In genomic region chr11:65496304-65497140, GRCh38 we compare ENCODE assay signal across 2 cellular contexts.
TF ChIP-seq lines count a peak whose summit lies in the region.

No MANE protein-coding gene starts in this region.

TF ChIP-seq in GM12878, 131 proteins besides CTCF, POLR2A, EP300 and RAD21 (continued from another document and continues in another):
- TF ChIP-seq ZNF217 (IDR thresholded peaks at IDR 0.05) (no peak), BHLHE40 (IDR thresholded peaks at IDR 0.05; ENCODE audit: borderline replicate concordance in 1 of 2, low read depth in 2 of 2, low read length in 1 of 2) (no peak), RCOR1 (conservative IDR thresholded peaks at IDR 0.05; ENCODE audit: low read depth, low read length) (no peak), TBL1XR1 (IDR thresholded peaks at IDR 0.05; ENCODE audit: low read depth, low read length) (no peak), JUND (IDR thresholded peaks at IDR 0.05; ENCODE audit: low read depth, low read length) (no peak), RUNX3 (IDR thresholded peaks at IDR 0.05; ENCODE audit: low read length) (no peak), IRF3 (IDR thresholded peaks at IDR 0.05) (no peak), KAT2A (conservative IDR thresholded peaks at IDR 0.05; ENCODE audit: control insufficient read depth, low read depth, low read length) (no peak), RB1 (IDR thresholded peaks at IDR 0.05; ENCODE audit: borderline replicate concordance) (no peak), PAX5 (IDR thresholded peaks at IDR 0.05; ENCODE audit: borderline replicate concordance, low read depth, low read length) (no peak), SMC3 (IDR thresholded peaks at IDR 0.05; ENCODE audit: borderline replicate concordance, low read length) (no peak), YBX1 (IDR thresholded peaks at IDR 0.05) (no peak), MYC (IDR thresholded peaks at IDR 0.05; ENCODE audit: insufficient read depth, insufficient read length, insufficient replicate concordance, low read length, severe bottlenecking) (no peak), ZNF687 (IDR thresholded peaks at IDR 0.05) (no peak; the same call in 1 of the 2 replicates)
- TF ChIP-seq, protein P1, sequence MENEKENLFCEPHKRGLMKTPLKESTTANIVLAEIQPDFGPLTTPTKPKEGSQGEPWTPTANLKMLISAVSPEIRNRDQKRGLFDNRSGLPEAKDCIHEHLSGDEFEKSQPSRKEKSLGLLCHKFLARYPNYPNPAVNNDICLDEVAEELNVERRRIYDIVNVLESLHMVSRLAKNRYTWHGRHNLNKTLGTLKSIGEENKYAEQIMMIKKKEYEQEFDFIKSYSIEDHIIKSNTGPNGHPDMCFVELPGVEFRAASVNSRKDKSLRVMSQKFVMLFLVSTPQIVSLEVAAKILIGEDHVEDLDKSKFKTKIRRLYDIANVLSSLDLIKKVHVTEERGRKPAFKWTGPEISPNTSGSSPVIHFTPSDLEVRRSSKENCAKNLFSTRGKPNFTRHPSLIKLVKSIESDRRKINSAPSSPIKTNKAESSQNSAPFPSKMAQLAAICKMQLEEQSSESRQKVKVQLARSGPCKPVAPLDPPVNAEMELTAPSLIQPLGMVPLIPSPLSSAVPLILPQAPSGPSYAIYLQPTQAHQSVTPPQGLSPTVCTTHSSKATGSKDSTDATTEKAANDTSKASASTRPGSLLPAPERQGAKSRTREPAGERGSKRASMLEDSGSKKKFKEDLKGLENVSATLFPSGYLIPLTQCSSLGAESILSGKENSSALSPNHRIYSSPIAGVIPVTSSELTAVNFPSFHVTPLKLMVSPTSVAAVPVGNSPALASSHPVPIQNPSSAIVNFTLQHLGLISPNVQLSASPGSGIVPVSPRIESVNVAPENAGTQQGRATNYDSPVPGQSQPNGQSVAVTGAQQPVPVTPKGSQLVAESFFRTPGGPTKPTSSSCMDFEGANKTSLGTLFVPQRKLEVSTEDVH (IDR thresholded peaks at IDR 0.05; ENCODE audit: low read depth, partially characterized antibody): no peak
- TF ChIP-seq, protein P2, sequence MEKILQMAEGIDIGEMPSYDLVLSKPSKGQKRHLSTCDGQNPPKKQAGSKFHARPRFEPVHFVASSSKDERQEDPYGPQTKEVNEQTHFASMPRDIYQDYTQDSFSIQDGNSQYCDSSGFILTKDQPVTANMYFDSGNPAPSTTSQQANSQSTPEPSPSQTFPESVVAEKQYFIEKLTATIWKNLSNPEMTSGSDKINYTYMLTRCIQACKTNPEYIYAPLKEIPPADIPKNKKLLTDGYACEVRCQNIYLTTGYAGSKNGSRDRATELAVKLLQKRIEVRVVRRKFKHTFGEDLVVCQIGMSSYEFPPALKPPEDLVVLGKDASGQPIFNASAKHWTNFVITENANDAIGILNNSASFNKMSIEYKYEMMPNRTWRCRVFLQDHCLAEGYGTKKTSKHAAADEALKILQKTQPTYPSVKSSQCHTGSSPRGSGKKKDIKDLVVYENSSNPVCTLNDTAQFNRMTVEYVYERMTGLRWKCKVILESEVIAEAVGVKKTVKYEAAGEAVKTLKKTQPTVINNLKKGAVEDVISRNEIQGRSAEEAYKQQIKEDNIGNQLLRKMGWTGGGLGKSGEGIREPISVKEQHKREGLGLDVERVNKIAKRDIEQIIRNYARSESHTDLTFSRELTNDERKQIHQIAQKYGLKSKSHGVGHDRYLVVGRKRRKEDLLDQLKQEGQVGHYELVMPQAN (conservative IDR thresholded peaks at IDR 0.05): no peak

TF ChIP-seq in liver, 16 proteins besides CTCF, POLR2A, EP300 and RAD21 (continued from another document):
- TF ChIP-seq MAX (IDR thresholded peaks at IDR 0.05) (no peak), HNF4A (conservative IDR thresholded peaks at IDR 0.05) (no peak), EGR1 (IDR thresholded peaks at IDR 0.05; ENCODE audit: low read depth in 2 of 2) (no peak), ZBTB33 (IDR thresholded peaks at IDR 0.05) (no peak), JUND (IDR thresholded peaks at IDR 0.05) (no peak), GABPA (IDR thresholded peaks at IDR 0.05 in 1 of 2, conservative IDR thresholded peaks at IDR 0.05 in 1 of 2) (no peak), HNF4G (IDR thresholded peaks at IDR 0.05) (no peak), FOXA2 (IDR thresholded peaks at IDR 0.05) (no peak), REST (IDR thresholded peaks at IDR 0.05) (no peak), YY1 (IDR thresholded peaks at IDR 0.05) (no peak), SP1 (IDR thresholded peaks at IDR 0.05) (no peak), RXRA (IDR thresholded peaks at IDR 0.05) (no peak)
- TF ChIP-seq, protein P3, sequence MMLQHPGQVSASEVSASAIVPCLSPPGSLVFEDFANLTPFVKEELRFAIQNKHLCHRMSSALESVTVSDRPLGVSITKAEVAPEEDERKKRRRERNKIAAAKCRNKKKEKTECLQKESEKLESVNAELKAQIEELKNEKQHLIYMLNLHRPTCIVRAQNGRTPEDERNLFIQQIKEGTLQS (IDR thresholded peaks at IDR 0.05): no peak
